Comparison of ENCODE assay signal across 23 cellular contexts in the genomic region with DNA sequence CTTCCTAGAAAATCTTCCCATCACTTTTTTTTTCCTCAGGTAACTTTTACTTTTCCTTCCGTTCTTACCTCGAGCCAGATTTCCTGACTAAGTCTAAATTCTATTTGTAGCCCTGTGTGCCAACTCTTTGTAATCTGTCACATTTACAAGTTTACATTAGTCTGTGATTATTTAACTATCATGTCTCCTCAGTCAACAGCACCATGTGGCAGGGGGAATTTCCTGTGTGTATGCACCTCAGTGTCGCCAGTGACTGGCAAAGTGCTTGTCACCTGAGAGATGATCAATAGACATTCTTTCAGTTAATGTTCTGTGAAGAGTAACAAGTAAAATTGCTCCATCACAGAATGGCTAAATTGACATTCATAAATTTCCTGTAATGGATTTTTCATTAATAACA.
"Had no signal": no experiment of that assay in that cellular context is flagged by ENCODE, and none has a peak within 500 bp of the region (broad histone marks: within the 10 kb centered on the region; RNA-seq: fewer than 3 reads in every experiment).

No MANE protein-coding gene starts in this region.

- H3K27me3 Mint-ChIP-seq: activated CD4-positive, alpha-beta memory T cell treated with anti-CD3 and anti-CD28 coated beads for 36 hours; activated CD4-positive, alpha-beta T cell treated with anti-CD3 and anti-CD28 coated beads, Interleukin-2, amount 10 ng/mL, durations not matched to agents 7 days and 5 days; activated naive CD8-positive, alpha-beta T cell; central memory CD8-positive, alpha-beta T cell had no signal

- H3K27ac Mint-ChIP-seq: activated CD4-positive, alpha-beta memory T cell treated with anti-CD3 and anti-CD28 coated beads for 36 hours; activated CD4-positive, alpha-beta T cell treated with anti-CD3 and anti-CD28 coated beads, Interleukin-2, amount 10 ng/mL, durations not matched to agents 7 days and 5 days; activated naive CD4-positive, alpha-beta T cell treated with anti-CD3 and anti-CD28 coated beads for 36 hours; activated naive CD8-positive, alpha-beta T cell; brain had no signal

- H3K27ac ChIP-seq: PC-9 had no signal

- H3K4me1 Mint-ChIP-seq: activated CD4-positive, alpha-beta T cell treated with anti-CD3 and anti-CD28 coated beads, Interleukin-2, amount 10 ng/mL, durations not matched to agents 7 days and 5 days; brain; central memory CD8-positive, alpha-beta T cell had no signal

- H3K4me3 Mint-ChIP-seq: activated CD4-positive, alpha-beta memory T cell treated with anti-CD3 and anti-CD28 coated beads for 36 hours; activated CD4-positive, alpha-beta T cell treated with anti-CD3 and anti-CD28 coated beads, Interleukin-2, amount 10 ng/mL, durations not matched to agents 7 days and 5 days; activated naive CD4-positive, alpha-beta T cell treated with anti-CD3 and anti-CD28 coated beads for 36 hours; activated naive CD8-positive, alpha-beta T cell; activated T-cell treated with anti-CD3 and anti-CD28 coated beads, Interleukin-2, amount 50 U/mL, for 4 hours; brain; central memory CD8-positive, alpha-beta T cell had no signal

- H3K36me3 Mint-ChIP-seq: activated CD4-positive, alpha-beta memory T cell treated with anti-CD3 and anti-CD28 coated beads for 36 hours; activated naive CD8-positive, alpha-beta T cell; brain had no signal

- H3K4me3 ChIP-seq: PC-9 had no signal

- DNase-seq: activated CD4-positive, alpha-beta memory T cell treated with anti-CD3 and anti-CD28 coated beads for 36 hours; activated CD4-positive, alpha-beta T cell treated with anti-CD3 and anti-CD28 coated beads, Interleukin-2, amount 10 ng/mL, durations not matched to agents 7 days and 5 days; activated CD4-positive, CD25-positive, alpha-beta regulatory T cell; activated CD8-positive, alpha-beta memory T cell treated with anti-CD3 and anti-CD28 coated beads for 24 hours; activated gamma-delta T cell; activated naive CD4-positive, alpha-beta T cell treated with anti-CD3 and anti-CD28 coated beads for 36 hours; activated T-cell treated with anti-CD3 and anti-CD28 coated beads, Interleukin-2, amount 50 U/mL, for 4 hours; amygdala; Kasumi-1; KBM-7; NCI-H1048; NCI-H187; NCI-H2227 treated with DMSO at 0.1 percent for 48 hours; NCI-H446 treated with DMSO at 0.1 percent for 48 hours; NCI-H524 treated with DMSO at 0.1 percent for 48 hours; NCI-H82; PC-9; SHP77 treated with DMSO at 0.1 percent for 48 hours; T-helper 2 cell; T1000 had no signal
